Comparison of ENCODE assay signal across 22 cellular contexts in the genomic region with DNA sequence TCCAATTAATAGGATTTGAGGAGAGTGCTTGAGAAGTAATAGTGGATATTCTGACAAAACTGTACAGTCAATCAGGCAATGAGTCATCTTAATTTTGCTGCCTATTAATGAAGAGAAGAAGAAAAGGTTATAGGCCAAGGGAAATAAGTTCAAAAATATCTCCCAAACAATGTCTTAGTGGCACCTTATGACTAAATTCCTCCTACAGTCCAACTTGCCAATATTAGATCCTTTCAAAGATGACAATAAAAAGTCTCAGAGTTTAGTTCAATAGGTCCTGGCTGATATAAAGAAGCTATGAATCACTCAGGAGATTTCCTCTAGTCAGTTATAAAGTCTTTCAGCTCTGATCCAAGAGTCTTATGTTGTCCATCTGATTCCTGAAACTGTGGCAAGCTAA. TPM values are rescaled to one million over a fixed set of nuclear protein-coding genes. Genes with fewer than 3 reads are reported as not detected.
DNase-seq lines count a peak whose midpoint lies in the region; ATAC-seq and TF ChIP-seq lines count a peak whose summit lies in the region.
"Had no signal": no experiment of that assay in that cellular context is flagged by ENCODE, and none has a peak within 500 bp of the region (broad histone marks: within the 10 kb centered on the region; RNA-seq: fewer than 3 reads in every experiment).

No MANE protein-coding gene starts in this region.

- peaks cover 10% of the 10 kb centered on the region; the same call in 1 of the 2 replicates for H3K79me2 ChIP-seq in GM23248 (ENCODE audit: insufficient read depth)

- ATAC-seq in GM18868 (IDR thresholded peaks at IDR 0.05; ENCODE audit: unreplicated experiment): no peak
- ATAC-seq: activated CD8-positive, alpha-beta T cell treated with anti-CD3 and anti-CD28 coated beads for 36 hours; HCT116; heart right ventricle; K562 had no signal

- H3K9me3 ChIP-seq in GM23248 (ENCODE audit: low read depth): no peaks in the 10 kb centered on the region
- H3K9me3 ChIP-seq: heart right ventricle, testis had no signal

- no peaks in the 10 kb centered on the region for H3F3A ChIP-seq in GM23248 (ENCODE audit: insufficient read depth)

- in situ Hi-C loops in GM23248 (cut with MboI): no loop called here

- peaks cover 6% of the 10 kb centered on the region; the same call in 1 of the 2 replicates for H3K4me1 ChIP-seq in GM23248 (ENCODE audit: insufficient read depth)
- H3K4me1 ChIP-seq: heart right ventricle, testis had no signal

- H3K36me3 ChIP-seq in GM23248 (ENCODE audit: low read depth): peaks cover 2% of the 10 kb centered on the region; the same call in 1 of the 2 replicates

- no peak overlapping the region for H3K27ac ChIP-seq in GM23248
- H3K27ac ChIP-seq: heart right ventricle, SK-N-MC, testis had no signal

- no peak overlapping the region for H2AFZ ChIP-seq in GM23248

- H4K20me1 ChIP-seq in GM23248 (ENCODE audit: insufficient read depth): no peaks in the 10 kb centered on the region

- no peak overlapping the region for H3K9ac ChIP-seq in GM23248

- DNase-seq in GM23248 (peak; percentile 14), cardiac fibroblast (ENCODE audit: low read depth in 2 of 2) (peak; percentile 6 to 24), glomerular endothelial cell (ENCODE audit: extremely low read depth, low read depth, low spot score) (peak; percentile 27), stromal cell of bone marrow (ENCODE audit: low read depth) (peak; percentile 7), C1 segment of cervical spinal cord (lab: John Stamatoyannopoulos, UW) (no peak), Kasumi-1 (lab: John Stamatoyannopoulos, UW) (no peak), NCI-H128 (lab: John Stamatoyannopoulos, UW; ENCODE audit: unreplicated experiment) (no peak)
- DNase-seq: activated CD4-positive, CD25-positive, alpha-beta regulatory T cell treated with anti-CD3 and anti-CD28 coated beads, Interleukin-2, amount 50 U/mL, for 72 hours; activated CD8-positive, alpha-beta T cell treated with anti-CD3 and anti-CD28 coated beads for 36 hours; caudate nucleus; heart right ventricle; NCI-H1436 treated with DMSO at 0.1 percent for 48 hours; NCI-H2107; NCI-H446; NCI-H774; stimulated activated naive CD4-positive, alpha-beta T cell treated with Interleukin-2 at 50 U/mL for 16 hours; testis had no signal

- no peak overlapping the region for H3K4me2 ChIP-seq in GM23248 (ENCODE audit: unreplicated experiment)

- TF ChIP-seq CTCF in cardiac fibroblast (IDR thresholded peaks at IDR 0.05; ENCODE audit: low read depth, low read length): no peak

- no peaks in the 10 kb centered on the region for H3K27me3 ChIP-seq in GM23248 (replicated peaks; ENCODE audit: insufficient read depth)
- H3K27me3 ChIP-seq: heart right ventricle, testis had no signal

- H3K9me2 ChIP-seq in GM23248 (ENCODE audit: insufficient read depth): no peaks in the 10 kb centered on the region

- H3K4me3 ChIP-seq in GM23248: no peak overlapping the region
- no peak overlapping the region for H3K4me3 ChIP-seq in cardiac fibroblast (replicated peaks in 1 of 2; ENCODE audit: low read depth in 2 of 2, low read length in 2 of 2)
- H3K4me3 ChIP-seq: heart right ventricle, K562, lung, SK-N-MC, testis had no signal

RNA-seq across cellular contexts. Expression of a gene that starts 27.9 kb away (rescaled TPM):
- total RNA-seq in GM23248 (2014; rRNA removed; shearing (Covaris generic)): 46.5 and 54.8 TPM in 2 replicates
- 38.9 and 46.1 TPM in 2 replicates for polyA plus RNA-seq in GM23248 (2016; fragmentation: Nextera tagmentation; extraction: Ambion mirVana)
- 22.9 and 32.7 TPM in 2 replicates for total RNA-seq in glomerular endothelial cell
- total RNA-seq: activated CD8-positive, alpha-beta T cell treated with anti-CD3 and anti-CD28 coated beads for 36 hours had no signal

Comparison
In these comparisons a context has a peak if more than half of its experiments do, and no peak if none do; other contexts are left out.
1. DNase-seq: peak in GM23248 (single experiment), cardiac fibroblast (2 of 2), glomerular endothelial cell (single experiment) and stromal cell of bone marrow (single experiment); none in C1 segment of cervical spinal cord (0 of 14), Kasumi-1 (0 of 2) and NCI-H128 (single experiment).